2 cellular contexts compared by ENCODE assay signal in the genomic region with DNA sequence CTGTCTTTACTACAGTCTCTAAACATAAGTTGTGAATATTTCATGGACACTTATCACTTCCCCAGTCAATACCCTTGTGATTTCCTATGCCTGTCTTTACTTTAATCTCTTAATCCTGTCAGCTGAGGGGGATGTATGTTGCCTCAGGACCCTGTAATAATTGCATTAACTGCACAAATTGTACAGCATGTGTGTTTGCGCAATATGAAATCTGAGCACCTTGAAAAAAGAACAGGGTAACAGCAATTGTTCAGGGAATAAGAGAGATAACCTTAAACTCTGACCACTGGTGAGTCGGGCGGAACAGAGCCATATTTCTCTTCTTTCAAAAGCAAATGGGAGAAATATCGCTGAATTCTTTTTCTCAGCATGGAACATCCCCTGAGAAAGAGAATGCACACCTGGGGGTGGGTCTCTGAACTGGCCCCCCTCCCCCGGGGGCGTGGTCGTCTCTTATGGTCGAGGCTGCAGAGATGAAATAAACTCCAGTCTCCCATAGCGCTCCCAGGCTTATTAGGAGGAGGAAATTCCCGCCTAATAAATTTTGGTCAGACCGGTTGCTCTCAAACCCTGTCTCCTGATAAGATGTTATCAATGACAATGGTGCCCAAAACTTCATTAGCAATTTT. TPM values are rescaled to one million over a fixed set of nuclear protein-coding genes. Genes with fewer than 3 reads are reported as not detected.
"Had no signal": no experiment of that assay in that cellular context is flagged by ENCODE, and none has a peak within 500 bp of the region (broad histone marks: within the 10 kb centered on the region; RNA-seq: fewer than 3 reads in every experiment).

No MANE protein-coding gene starts in this region.

RNA-seq across cellular contexts. Expression of a gene that starts 19.4 kb away (rescaled TPM):
- total RNA-seq: myocyte had no signal
- polyA plus RNA-seq: naive thymus-derived CD4-positive, alpha-beta T cell had no signal
